In genomic region chr1:43963890-43964289, GRCh38 we compare ENCODE assay signal across 1 cellular context.
A peak's percentile ranks its signal among the peaks of the same experiment; 100 is the strongest.
TF ChIP-seq lines count a peak whose summit lies in the region.

No MANE protein-coding gene starts in this region.

TF ChIP-seq in HEK293, 187 proteins besides CTCF, POLR2A, EP300 and RAD21 (continued from another document):
- TF ChIP-seq EGR2 (tag by site-specific recombination; IDR thresholded peaks at IDR 0.05; ENCODE audit: low read depth) (0 out of 2 replicates have a peak, but pooled peaks have one; percentile 43), ZNF707 (tag by site-specific recombination; IDR thresholded peaks at IDR 0.05) (no peak), ZIC2 (tag by site-specific recombination; IDR thresholded peaks at IDR 0.05) (peak; percentile 40; the same call in 1 of the 2 replicates)
